ENCODE assay signal across 23 cellular contexts in the genomic region with DNA sequence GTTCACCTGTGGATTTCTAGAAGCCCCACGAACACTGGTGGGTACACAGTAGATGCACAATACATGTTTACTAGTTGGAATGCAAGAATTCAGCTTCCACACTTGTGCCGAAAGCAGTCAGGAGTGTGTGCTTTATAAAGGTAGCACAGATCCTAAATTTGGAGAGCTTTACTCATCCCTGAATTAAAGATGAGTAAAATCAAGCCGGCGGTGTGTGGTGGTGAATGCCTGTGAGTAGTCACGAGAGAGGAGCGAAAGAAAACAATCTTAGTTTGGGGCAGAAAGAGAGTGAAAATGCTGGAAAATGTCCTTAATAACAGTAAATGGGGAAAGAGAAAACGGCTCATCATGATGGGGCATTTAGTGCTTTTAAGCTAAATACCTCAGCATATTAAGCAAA. TPM values are rescaled to one million over a fixed set of nuclear protein-coding genes. Genes with fewer than 3 reads are reported as not detected.
DNase-seq lines count a peak whose midpoint lies in the region; ATAC-seq and TF ChIP-seq lines count a peak whose summit lies in the region.
"Had no signal": no experiment of that assay in that cellular context is flagged by ENCODE, and none has a peak within 500 bp of the region (broad histone marks: within the 10 kb centered on the region; RNA-seq: fewer than 3 reads in every experiment).

No MANE protein-coding gene starts in this region.

- H3K27me3 ChIP-seq in Caco-2 (replicated peaks; ENCODE audit: control insufficient read depth, insufficient read depth, low read length), result no peaks in the 10 kb centered on the region
- H3K27me3 ChIP-seq in HUES48 (ENCODE audit: control insufficient read depth, insufficient read depth, low read length), result no peaks in the 10 kb centered on the region
- H3K27me3 ChIP-seq in mesendoderm (ENCODE audit: insufficient read depth, low read length, poor library complexity), result no peaks in the 10 kb centered on the region
- H3K27me3 ChIP-seq in mesenchymal stem cell (ENCODE audit: control insufficient read depth in 1 of 2, insufficient read depth in 1 of 2, low read length in 2 of 2), result peaks cover 0 to 20% of the 10 kb centered on the region in 2 experiments

- no peak overlapping the region for H3K4me3 Mint-ChIP-seq in Caco-2 (ENCODE audit: unreplicated experiment)
- peak overlapping the region; percentile 9 for H3K4me3 Mint-ChIP-seq in WTC11
- H3K4me3 Mint-ChIP-seq: B cell; CD8-positive, alpha-beta memory T cell had no signal

- TF ChIP-seq CTCF in Caco-2 (IDR thresholded peaks at IDR 0.05; ENCODE audit: insufficient read depth in 1 of 2, low read depth in 1 of 2, low read length in 1 of 2, severe bottlenecking in 1 of 2, unreplicated experiment in 1 of 2) (no peak), WTC11 (IDR thresholded peaks at IDR 0.05) (no peak)

- H2BK15ac ChIP-seq in mesendoderm (replicated peaks; ENCODE audit: low read depth) (no peak overlapping the region), mesenchymal stem cell (ENCODE audit: low read depth, poor library complexity, severe bottlenecking) (no peak overlapping the region)

- DNase-seq in Caco-2, result no peak
- no peak for DNase-seq in WTC11 (ENCODE audit: low spot score)
- DNase-seq in mesendoderm, result no peak
- DNase-seq in hippocampal formation (lab: John Stamatoyannopoulos, UW), result no peak
- no peak for DNase-seq in NCI-H2029 treated with DMSO at 0.1 percent for 48 hours (lab: John Stamatoyannopoulos, UW)
- no peak for DNase-seq in NCI-H187 treated with DMSO at 0.1 percent for 48 hours (lab: John Stamatoyannopoulos, UW)
- DNase-seq in mesenchymal stem cell, result no peak
- DNase-seq: Calu3; CD8-positive, alpha-beta memory T cell; DMS79 treated with DMSO at 0.1 percent for 48 hours; GF-D8; NCI-H1694 treated with DMSO at 0.1 percent for 48 hours; NCI-H2171 treated with DMSO at 0.1 percent for 48 hours; NCI-H446 treated with DMSO at 0.1 percent for 48 hours; NCI-H526 treated with DMSO at 0.1 percent for 48 hours; SIG-M5 had no signal

- H3K9me3 Mint-ChIP-seq in Caco-2 (ENCODE audit: unreplicated experiment) (no peaks in the 10 kb centered on the region), WTC11 (no peaks in the 10 kb centered on the region)
- H3K9me3 Mint-ChIP-seq: CD14-positive monocyte; CD8-positive, alpha-beta memory T cell; IgD-negative memory B cell had no signal

- H3K4ac ChIP-seq in mesendoderm (ENCODE audit: low read depth, low read length) (no peak overlapping the region), mesenchymal stem cell (ENCODE audit: low read depth in 1 of 2, low read length in 2 of 2) (no peak overlapping the region)

- H2AFZ ChIP-seq in mesenchymal stem cell (ENCODE audit: low read depth, low read length), result no peak overlapping the region

- H3K79me1 ChIP-seq in mesendoderm (ENCODE audit: low read length) (no peaks in the 10 kb centered on the region), mesenchymal stem cell (replicated peaks; ENCODE audit: low read length, poor library complexity, severe bottlenecking) (no peaks in the 10 kb centered on the region)

- no peak overlapping the region for H2BK5ac ChIP-seq in mesendoderm (ENCODE audit: low read length)
- no peak overlapping the region for H2BK5ac ChIP-seq in mesenchymal stem cell (ENCODE audit: low read depth, low read length, poor library complexity, severe bottlenecking)

- H3K56ac ChIP-seq in mesendoderm (ENCODE audit: low read length), result no peak overlapping the region

- H3K18ac ChIP-seq in mesendoderm (ENCODE audit: low read length), result no peak overlapping the region
- no peak overlapping the region for H3K18ac ChIP-seq in mesenchymal stem cell (ENCODE audit: low read depth in 1 of 2, low read length in 2 of 2)

- intact Hi-C loops in Caco-2 (cut with micrococcal nuclease; ENCODE audit: unreplicated experiment), result loop anchor here (2.0 kb wide), 2 partner anchors 39 to 339 kb away; no protein-coding TSS in a partner anchor

- CTCF ChIA-PET in Caco-2 (lab: Charles Lee) (interaction anchor here (0.6 to 2.6 kb wide), 3 partner anchors 153 to 339 kb away, joined by 3 to 22 read pairs (median 4); no protein-coding TSS in a partner anchor), WTC11 (lab: Charles Lee) (interaction anchor here (0.6 to 3.1 kb wide), 11 partner anchors 8 to 382 kb away, joined by 3 to 16 read pairs (median 6); partner anchors contain the start of gene ENO4)

- H3K4me1 Mint-ChIP-seq in Caco-2 (ENCODE audit: low read depth, unreplicated experiment), result no peaks in the 10 kb centered on the region
- peaks cover 70% of the 10 kb centered on the region for H3K4me1 Mint-ChIP-seq in WTC11
- H3K4me1 Mint-ChIP-seq: CD8-positive, alpha-beta memory T cell had no signal

- H4K8ac ChIP-seq in mesendoderm (ENCODE audit: low read depth, low read length) (no peak overlapping the region), mesenchymal stem cell (ENCODE audit: low read length) (no peak overlapping the region)

- H3K27ac Mint-ChIP-seq in Caco-2 (ENCODE audit: unreplicated experiment) (peak overlapping the region; percentile 6), WTC11 (peak overlapping the region; percentile 9; the same call in 1 of the 2 replicates)
- H3K27ac Mint-ChIP-seq: B cell; CD8-positive, alpha-beta memory T cell; IgD-negative memory B cell had no signal

- H3K14ac ChIP-seq in mesenchymal stem cell (ENCODE audit: low read length in 2 of 2), result no peak overlapping the region

- WGBS in mesendoderm (ENCODE audit: extremely low coverage, insufficient coverage, low lambda C conversion rate), result no CpG with 5 or more reads among the region's 7 CpGs
- 72% methylated on average over 6 of the region's 7 CpGs for WGBS in mesenchymal stem cell

- POLR2A ChIA-PET in Caco-2 (lab: Charles Lee), result no interaction called here
- POLR2A ChIA-PET in WTC11 (lab: Charles Lee), result interaction anchor here (3.5 kb wide), 1 partner anchor 13 kb away, joined by 15 read pairs; the partner anchor contains the start of gene ENO4

- H3K79me2 ChIP-seq in mesendoderm (ENCODE audit: control insufficient read depth, insufficient read depth, low read length), result no peaks in the 10 kb centered on the region

- H2AK5ac ChIP-seq in mesendoderm (ENCODE audit: low read length) (no peak overlapping the region), mesenchymal stem cell (ENCODE audit: low read length, severe bottlenecking) (no peak overlapping the region)

- no peak for ATAC-seq in WTC11

- H2BK120ac ChIP-seq in mesendoderm (ENCODE audit: low read depth, low read length) (no peak overlapping the region), mesenchymal stem cell (ENCODE audit: low read depth, low read length) (no peak overlapping the region)

- H3K27me3 Mint-ChIP-seq in Caco-2 (ENCODE audit: insufficient read depth, unreplicated experiment), result peaks cover 3% of the 10 kb centered on the region
- peaks cover 4% of the 10 kb centered on the region; the same call in 1 of the 2 replicates for H3K27me3 Mint-ChIP-seq in WTC11 (ENCODE audit: low read depth)
- H3K27me3 Mint-ChIP-seq: B cell, IgD-negative memory B cell had no signal

- H3K4me3 ChIP-seq in Caco-2 (ENCODE audit: low read depth, low read length), result no peak overlapping the region
- H3K4me3 ChIP-seq in HUES48 (ENCODE audit: low read depth, low read length), result 0 out of 2 replicates have a peak overlapping the region, but pooled peaks have one; percentile 17
- no peak overlapping the region for H3K4me3 ChIP-seq in mesendoderm (ENCODE audit: low read length)
- H3K4me3 ChIP-seq in mesenchymal stem cell (ENCODE audit: insufficient read depth in 1 of 2, low read depth in 1 of 2, low read length in 2 of 2), result no peak overlapping the region
- H3K4me3 ChIP-seq: SK-N-MC had no signal

- no TSS peak for BruUV-seq in Caco-2 (replicated peaks; lab: Mats Ljungman, UMichigan)

- H3K36me3 ChIP-seq in Caco-2 (ENCODE audit: control insufficient read depth, insufficient read depth, low read length), result no peaks in the 10 kb centered on the region
- no peaks in the 10 kb centered on the region for H3K36me3 ChIP-seq in HUES48 (ENCODE audit: control insufficient read depth, insufficient read depth, low read length)
- H3K36me3 ChIP-seq in mesendoderm (ENCODE audit: control insufficient read depth, insufficient read depth, low read length), result no peaks in the 10 kb centered on the region
- peaks cover 0 to 3% of the 10 kb centered on the region in 2 experiments for H3K36me3 ChIP-seq in mesenchymal stem cell (ENCODE audit: control insufficient read depth in 1 of 2, insufficient read depth in 2 of 2, low read depth in 1 of 2, low read length in 2 of 2)

- H3K23ac ChIP-seq in mesendoderm (ENCODE audit: low read length), result no peak overlapping the region
- no peak overlapping the region for H3K23ac ChIP-seq in mesenchymal stem cell (ENCODE audit: low read length in 2 of 2)

- no peaks in the 10 kb centered on the region for H3K36me3 Mint-ChIP-seq in Caco-2 (ENCODE audit: insufficient read depth, unreplicated experiment)
- no peaks in the 10 kb centered on the region for H3K36me3 Mint-ChIP-seq in WTC11
- H3K36me3 Mint-ChIP-seq: CD14-positive monocyte; CD8-positive, alpha-beta memory T cell; IgD-negative memory B cell had no signal

- 0 out of 2 replicates have a peak, but pooled peaks cover 15% of the 10 kb centered on the region for H3K4me1 ChIP-seq in Caco-2
- H3K4me1 ChIP-seq in HUES48 (ENCODE audit: control insufficient read depth, insufficient read depth, low read length), result peaks cover 72% of the 10 kb centered on the region
- H3K4me1 ChIP-seq in mesendoderm (ENCODE audit: control insufficient read depth, low read depth, low read length), result peaks cover 6% of the 10 kb centered on the region
- peaks cover 5% of the 10 kb centered on the region for H3K4me1 ChIP-seq in mesenchymal stem cell (ENCODE audit: control insufficient read depth, insufficient read depth, low read depth, low read length)

- H3K9me3 ChIP-seq in Caco-2 (no peaks in the 10 kb centered on the region), HUES48 (ENCODE audit: control insufficient read depth, insufficient read depth, low read length) (no peaks in the 10 kb centered on the region), mesenchymal stem cell (ENCODE audit: control insufficient read depth, low read length) (no peaks in the 10 kb centered on the region)

- no peak overlapping the region for H3K9ac ChIP-seq in HUES48 (ENCODE audit: low read depth, low read length)
- H3K9ac ChIP-seq in mesendoderm (ENCODE audit: low read length), result no peak overlapping the region
- no peak overlapping the region for H3K9ac ChIP-seq in mesenchymal stem cell (ENCODE audit: low read length)

- no peak overlapping the region for H4K5ac ChIP-seq in mesendoderm (ENCODE audit: low read length)

- no peak overlapping the region for H4K91ac ChIP-seq in mesenchymal stem cell (ENCODE audit: low read length)

- H3K27ac ChIP-seq in HUES48 (ENCODE audit: low read depth, low read length) (peak overlapping the region; percentile 83), mesendoderm (ENCODE audit: low read depth, low read length) (peak overlapping the region; percentile 30), mesenchymal stem cell (ENCODE audit: low read length, poor library complexity, severe bottlenecking) (no peak overlapping the region)
- H3K27ac ChIP-seq: SK-N-MC had no signal

- no peak overlapping the region for H3K4me2 ChIP-seq in mesendoderm (ENCODE audit: low read length)
- H3K4me2 ChIP-seq in mesenchymal stem cell (ENCODE audit: low read length, poor library complexity, severe bottlenecking), result no peak overlapping the region

- H2BK12ac ChIP-seq in mesenchymal stem cell (ENCODE audit: low read length in 2 of 2), result no peak overlapping the region

RNA-seq across cellular contexts. Expression of gene ENO4, which starts 13.6 kb away (rescaled TPM):
- total RNA-seq in Caco-2 (2022) (not detected in 2 replicates), WTC11 (2021) (0.27 to 1.1 TPM (median 0.42 TPM) in 3 replicates)
- polyA plus RNA-seq in mesendoderm (2013, experiment 1 of 2), result 0.17 TPM
- polyA plus RNA-seq in mesendoderm (2013, experiment 2 of 2), result 0.10 TPM
- 0.18 TPM for polyA plus RNA-seq in mesenchymal stem cell (2013, experiment 1 of 2)
- polyA plus RNA-seq in mesenchymal stem cell (2013, experiment 2 of 2), result 0.05 TPM
- total RNA-seq: CD8-positive, alpha-beta memory T cell; OCI-LY7; T-helper 1 cell treated with Interleukin-12 subunit alpha and Interleukin-12 subunit beta and Interleukin-4 antibody, amounts not matched to agents 30 ng/mL and 1 ng/mL, for 36 hours had no signal
- polyA plus RNA-seq: CD14-positive monocyte; CD8-positive, alpha-beta memory T cell had no signal
